1 cellular context compared by ENCODE assay signal in genomic region chr10:119616879-119617580, GRCh38.
TF ChIP-seq lines count a peak whose summit lies in the region.

No MANE protein-coding gene starts in this region.

TF ChIP-seq in K562, 482 proteins besides CTCF, POLR2A, EP300 and RAD21 (continued from another document and continues in another):
- TF ChIP-seq, protein P1, sequence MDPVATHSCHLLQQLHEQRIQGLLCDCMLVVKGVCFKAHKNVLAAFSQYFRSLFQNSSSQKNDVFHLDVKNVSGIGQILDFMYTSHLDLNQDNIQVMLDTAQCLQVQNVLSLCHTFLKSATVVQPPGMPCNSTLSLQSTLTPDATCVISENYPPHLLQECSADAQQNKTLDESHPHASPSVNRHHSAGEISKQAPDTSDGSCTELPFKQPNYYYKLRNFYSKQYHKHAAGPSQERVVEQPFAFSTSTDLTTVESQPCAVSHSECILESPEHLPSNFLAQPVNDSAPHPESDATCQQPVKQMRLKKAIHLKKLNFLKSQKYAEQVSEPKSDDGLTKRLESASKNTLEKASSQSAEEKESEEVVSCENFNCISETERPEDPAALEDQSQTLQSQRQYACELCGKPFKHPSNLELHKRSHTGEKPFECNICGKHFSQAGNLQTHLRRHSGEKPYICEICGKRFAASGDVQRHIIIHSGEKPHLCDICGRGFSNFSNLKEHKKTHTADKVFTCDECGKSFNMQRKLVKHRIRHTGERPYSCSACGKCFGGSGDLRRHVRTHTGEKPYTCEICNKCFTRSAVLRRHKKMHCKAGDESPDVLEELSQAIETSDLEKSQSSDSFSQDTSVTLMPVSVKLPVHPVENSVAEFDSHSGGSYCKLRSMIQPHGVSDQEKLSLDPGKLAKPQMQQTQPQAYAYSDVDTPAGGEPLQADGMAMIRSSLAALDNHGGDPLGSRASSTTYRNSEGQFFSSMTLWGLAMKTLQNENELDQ (CRISPR knock-in tag; IDR thresholded peaks at IDR 0.05; ENCODE audit: borderline replicate concordance): no peak
- TF ChIP-seq ZNF668 (CRISPR knock-in tag; IDR thresholded peaks at IDR 0.05) (no peak), KLF13 (tag; IDR thresholded peaks at IDR 0.05; ENCODE audit: borderline replicate concordance, low read depth) (no peak), ETV1 (tag; conservative IDR thresholded peaks at IDR 0.05; ENCODE audit: low read depth) (no peak), HDAC3 (IDR thresholded peaks at IDR 0.05; ENCODE audit: borderline replicate concordance, partially characterized antibody) (no peak), LEF1 (IDR thresholded peaks at IDR 0.05) (no peak), ARID4B (CRISPR knock-in tag; IDR thresholded peaks at IDR 0.05) (no peak), SMARCA4 (IDR thresholded peaks at IDR 0.05) (peak; percentile 24; the same call in 1 of the 2 replicates), PREB (CRISPR knock-in tag; IDR thresholded peaks at IDR 0.05) (no peak), SIN3A (IDR thresholded peaks at IDR 0.05; ENCODE audit: borderline replicate concordance in 2 of 2, control insufficient read depth in 1 of 2, low read depth in 2 of 2, low read length in 2 of 2) (no peak), THRA (IDR thresholded peaks at IDR 0.05) (no peak), ZNF79 (CRISPR knock-in tag; IDR thresholded peaks at IDR 0.05; ENCODE audit: low read depth) (no peak), BHLHE40 (IDR thresholded peaks at IDR 0.05; ENCODE audit: low read length) (0 out of 2 replicates have a peak, but pooled peaks have one; percentile 20), CEBPZ (IDR thresholded peaks at IDR 0.05; ENCODE audit: borderline replicate concordance, low read depth, low read length) (no peak), CEBPG (CRISPR knock-in tag; IDR thresholded peaks at IDR 0.05) (peak; percentile 46; the same call in 1 of the 2 replicates), CEBPG (tag; conservative IDR thresholded peaks at IDR 0.05 in 1 of 2, IDR thresholded peaks at IDR 0.05 in 1 of 2) (no peak), ZNF324 (CRISPR knock-in tag; IDR thresholded peaks at IDR 0.05) (no peak), ESRRB (CRISPR knock-in tag; IDR thresholded peaks at IDR 0.05; ENCODE audit: borderline replicate concordance) (no peak), HOMEZ (CRISPR knock-in tag; IDR thresholded peaks at IDR 0.05) (no peak), EP400 (IDR thresholded peaks at IDR 0.05) (peak; percentile 38; the same call in 1 of the 2 replicates), MGA (IDR thresholded peaks at IDR 0.05) (peak; percentile 32; the same call in 1 of the 2 replicates), MAFF (IDR thresholded peaks at IDR 0.05; ENCODE audit: low read length) (no peak), SUPT5H (IDR thresholded peaks at IDR 0.05) (no peak), CREM (IDR thresholded peaks at IDR 0.05; ENCODE audit: low read depth) (no peak)
- TF ChIP-seq, protein P2, sequence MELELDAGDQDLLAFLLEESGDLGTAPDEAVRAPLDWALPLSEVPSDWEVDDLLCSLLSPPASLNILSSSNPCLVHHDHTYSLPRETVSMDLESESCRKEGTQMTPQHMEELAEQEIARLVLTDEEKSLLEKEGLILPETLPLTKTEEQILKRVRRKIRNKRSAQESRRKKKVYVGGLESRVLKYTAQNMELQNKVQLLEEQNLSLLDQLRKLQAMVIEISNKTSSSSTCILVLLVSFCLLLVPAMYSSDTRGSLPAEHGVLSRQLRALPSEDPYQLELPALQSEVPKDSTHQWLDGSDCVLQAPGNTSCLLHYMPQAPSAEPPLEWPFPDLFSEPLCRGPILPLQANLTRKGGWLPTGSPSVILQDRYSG (tag; conservative IDR thresholded peaks at IDR 0.05; ENCODE audit: low read depth): no peak
